In the genomic region with DNA sequence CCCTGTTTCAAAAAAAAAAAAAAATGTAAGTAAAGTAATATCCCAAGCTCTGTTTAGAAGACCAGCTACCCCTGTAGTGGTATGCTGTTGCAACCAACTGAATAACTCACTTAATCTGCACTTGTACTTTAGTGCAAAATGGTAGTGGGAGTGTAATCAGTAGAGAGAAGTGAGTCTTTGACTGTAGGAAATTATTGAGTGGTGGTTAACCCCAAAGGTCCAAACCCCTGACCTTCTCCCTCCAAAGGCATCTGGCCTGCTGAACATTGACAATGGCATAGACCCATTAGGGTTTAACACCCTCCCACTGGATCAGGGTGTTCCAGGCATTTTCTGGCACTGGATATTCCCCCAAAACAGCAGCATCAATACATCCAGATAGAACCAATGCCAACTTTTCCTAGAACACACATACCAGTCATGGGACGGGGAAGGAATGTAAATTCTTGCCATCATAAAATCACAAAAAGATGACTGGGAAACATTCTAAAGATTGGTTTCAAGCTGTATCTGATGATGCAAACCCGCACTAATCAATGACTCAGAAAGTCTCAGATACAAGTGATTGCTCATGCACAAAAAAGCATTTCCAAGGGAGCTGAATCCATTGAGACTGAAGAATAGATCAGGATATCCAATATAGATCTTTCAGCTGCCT, we compare ENCODE assay signal across 19 cellular contexts.
DNase-seq lines count a peak whose midpoint lies in the region; TF ChIP-seq lines count a peak whose summit lies in the region.
"Had no signal": no experiment of that assay in that cellular context is flagged by ENCODE, and none has a peak within 500 bp of the region (broad histone marks: within the 10 kb centered on the region; RNA-seq: fewer than 3 reads in every experiment).

No MANE protein-coding gene starts in this region.

- TF ChIP-seq CTCF in AG04449 (IDR thresholded peaks at IDR 0.05; ENCODE audit: insufficient read depth, low read length, missing control alignments): no peak
- TF ChIP-seq CTCF in GM12865 (IDR thresholded peaks at IDR 0.05; ENCODE audit: insufficient read depth, low read depth, low read length, missing control alignments): no peak
- TF ChIP-seq CTCF in fibroblast of mammary gland (conservative IDR thresholded peaks at IDR 0.05; ENCODE audit: control insufficient read depth, insufficient read depth, low read depth, low read length): no peak

- POLR2A ChIA-PET in AG04449 (lab: Yijun Ruan, JAX): interaction anchor here (0.9 kb wide), 1 partner anchor 23 kb away, joined by 3 read pairs; no protein-coding TSS in a partner anchor

- DNase-seq in AG04449 (ENCODE audit: low read depth, low spot score): peak; percentile 14
- DNase-seq in GM12865 (ENCODE audit: low read depth): peak; percentile 32
- peak; percentile 11 for DNase-seq in MG63
- DNase-seq in fibroblast of mammary gland (ENCODE audit: low read depth): peak; percentile 89
- DNase-seq in GOT3 (lab: John Stamatoyannopoulos, UW): no peak
- no peak for DNase-seq in stimulated activated naive CD4-positive, alpha-beta T cell treated with Interleukin-2 at 50 U/mL for 16 hours (lab: John Stamatoyannopoulos, UW)
- no peak for DNase-seq in NCI-H2227 treated with DMSO at 0.1 percent for 48 hours (lab: John Stamatoyannopoulos, UW)
- no peak for DNase-seq in HT-29 (ENCODE audit: low spot score)
- DNase-seq: activated CD8-positive, alpha-beta T cell treated with anti-CD3 and anti-CD28 coated beads for 36 hours; activated naive CD8-positive, alpha-beta T cell treated with anti-CD3 and anti-CD28 coated beads for 36 hours; activated T-cell treated with anti-CD3 and anti-CD28 coated beads, Interleukin-2, amount 50 U/mL, for 72 hours; Caco-2; foreskin melanocyte; left lung; mucosa of descending colon; NCI-H446; T-helper 1 cell had no signal

- no peak overlapping the region for H3K4me3 ChIP-seq in AG04449 (ENCODE audit: low read depth, low read length)
- no peak overlapping the region for H3K4me3 ChIP-seq in GM12865 (ENCODE audit: low read depth, low read length)
- no peak overlapping the region for H3K4me3 ChIP-seq in MG63
- H3K4me3 ChIP-seq in fibroblast of mammary gland (ENCODE audit: control insufficient read depth, low read depth, low read length): no peak overlapping the region
- H3K4me3 ChIP-seq: cardiac muscle cell, left lung, mucosa of descending colon, vagina had no signal

- CTCF ChIA-PET in AG04449 (lab: Yijun Ruan, JAX): interaction anchor here (1.1 kb wide), 1 partner anchor 9 kb away, joined by 3 read pairs; no protein-coding TSS in a partner anchor

- no peaks in the 10 kb centered on the region for H3K36me3 ChIP-seq in MG63
- H3K36me3 ChIP-seq: cardiac muscle cell, left lung, vagina had no signal

- no peaks in the 10 kb centered on the region for H3K27me3 ChIP-seq in MG63
- H3K27me3 ChIP-seq: cardiac muscle cell, left lung, vagina had no signal

- H3K9me3 ChIP-seq in MG63: no peaks in the 10 kb centered on the region
- H3K9me3 ChIP-seq: Caco-2, mucosa of descending colon, vagina had no signal

Comparison
In these comparisons a context has a peak if more than half of its experiments do, and no peak if none do; other contexts are left out.
1. DNase-seq: peak in AG04449 (single experiment), GM12865 (single experiment), MG63 (single experiment) and fibroblast of mammary gland (single experiment); none in GOT3 (single experiment), stimulated activated naive CD4-positive, alpha-beta T cell treated with Interleukin-2 at 50 U/mL for 16 hours (single experiment), NCI-H2227 treated with DMSO at 0.1 percent for 48 hours (single experiment) and HT-29 (single experiment).